Comparison of ENCODE assay signal across 10 cellular contexts in the genomic region with DNA sequence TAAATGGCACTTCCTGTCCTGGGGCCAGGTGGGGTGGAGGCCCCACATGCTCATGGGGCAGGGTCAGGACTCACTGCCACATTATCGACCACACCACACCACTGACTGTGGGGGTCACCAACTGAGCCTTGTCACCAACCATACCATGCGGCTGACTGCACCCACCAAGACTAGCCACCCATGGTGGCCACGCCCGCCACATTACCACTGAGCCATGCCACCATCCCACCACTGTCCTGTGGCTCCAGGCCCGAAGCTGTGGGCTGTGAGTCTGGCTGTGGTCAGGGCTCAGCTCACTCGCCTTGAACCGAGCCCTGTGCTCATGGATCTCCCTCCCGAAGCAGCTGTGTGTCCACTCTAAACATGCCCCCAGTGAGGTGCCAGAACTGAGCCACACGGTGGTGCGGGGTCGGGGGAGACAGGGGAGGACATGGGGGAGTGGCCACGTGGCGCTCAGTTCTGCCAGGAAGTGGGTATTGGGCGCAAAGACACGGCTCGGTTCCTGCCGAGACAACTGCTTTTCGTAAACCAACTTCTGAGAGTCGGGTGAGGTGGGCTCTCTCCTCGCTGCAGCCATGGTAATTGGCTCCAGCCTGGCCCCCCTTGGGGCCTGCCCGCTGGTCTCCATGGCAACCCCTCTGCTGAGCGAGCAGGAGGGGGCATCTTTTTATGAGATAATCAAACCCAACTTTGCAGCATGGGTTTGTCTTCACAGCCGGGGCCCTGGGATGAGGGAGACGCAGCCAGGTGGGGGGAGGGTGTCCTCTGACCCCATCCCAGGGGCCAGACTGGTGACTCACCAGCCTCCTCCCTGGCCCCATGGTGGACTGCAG. TPM values are rescaled to one million over a fixed set of nuclear protein-coding genes. Genes with fewer than 3 reads are reported as not detected.
DNase-seq lines count a peak whose midpoint lies in the region; ATAC-seq and TF ChIP-seq lines count a peak whose summit lies in the region.
"Had no signal": no experiment of that assay in that cellular context is flagged by ENCODE, and none has a peak within 500 bp of the region (broad histone marks: within the 10 kb centered on the region; RNA-seq: fewer than 3 reads in every experiment).

No MANE protein-coding gene starts in this region.

- no peaks in the 10 kb centered on the region for H3K36me3 ChIP-seq in DND-41 (ENCODE audit: insufficient read depth, low read length)
- H3K36me3 ChIP-seq in OCI-LY7 (ENCODE audit: insufficient read depth, low read length) = no peaks in the 10 kb centered on the region
- H3K36me3 ChIP-seq in naive thymus-derived CD4-positive, alpha-beta T cell (ENCODE audit: control insufficient read depth in 2 of 3, insufficient read depth in 3 of 3, low read length in 3 of 3) = no peaks in the 10 kb centered on the region

- peak; percentile 59 for ATAC-seq in DND-41 (ENCODE audit: insufficient read depth, low read depth)
- peak; percentile 46 for ATAC-seq in activated T-helper 17 cell treated with anti-CD3 and anti-CD28 coated beads, Interleukin-2, amount 50 U/mL, for 72 hours (replicated peaks)
- peak; percentile 70 for ATAC-seq in naive thymus-derived CD4-positive, alpha-beta T cell

- no peaks in the 10 kb centered on the region for H4K20me1 ChIP-seq in DND-41 (ENCODE audit: insufficient read depth, low read length)
- no peaks in the 10 kb centered on the region for H4K20me1 ChIP-seq in OCI-LY7 (ENCODE audit: insufficient read depth, low read length)

- H3K27me3 Mint-ChIP-seq in activated T-helper 17 cell treated with anti-CD3 and anti-CD28 coated beads, Interleukin-2, amount 50 U/mL, for 72 hours = no peaks in the 10 kb centered on the region
- no peaks in the 10 kb centered on the region for H3K27me3 Mint-ChIP-seq in naive thymus-derived CD4-positive, alpha-beta T cell

- no TSS peak for BruUV-seq in OCI-LY7 (replicated peaks; lab: Mats Ljungman, UMichigan)

- no peaks in the 10 kb centered on the region for H3K27me3 ChIP-seq in DND-41 (ENCODE audit: insufficient read depth, low read length, poor library complexity)
- H3K27me3 ChIP-seq in naive thymus-derived CD4-positive, alpha-beta T cell (ENCODE audit: control insufficient read depth in 2 of 2, insufficient read depth in 2 of 2, low read length in 2 of 2) = no peaks in the 10 kb centered on the region

- CTCF ChIA-PET in OCI-LY7 (lab: Charles Lee; ENCODE audit: unreplicated experiment) = no interaction called here
- CTCF ChIA-PET in naive thymus-derived CD4-positive, alpha-beta T cell (lab: Charles Lee) = interaction anchor here (1.2 kb wide), 1 partner anchor 88 kb away, joined by 4 read pairs; no protein-coding TSS in a partner anchor

- TF ChIP-seq CTCF in DND-41 (IDR thresholded peaks at IDR 0.05; ENCODE audit: borderline replicate concordance, extremely low read depth, low read length, poor library complexity, severe bottlenecking) (no peak), OCI-LY7 (conservative IDR thresholded peaks at IDR 0.05; ENCODE audit: low read length) (no peak)

- no peaks in the 10 kb centered on the region for H3K9me3 Mint-ChIP-seq in activated T-helper 17 cell treated with anti-CD3 and anti-CD28 coated beads, Interleukin-2, amount 50 U/mL, for 72 hours
- H3K9me3 Mint-ChIP-seq in naive thymus-derived CD4-positive, alpha-beta T cell = no peaks in the 10 kb centered on the region

- peak overlapping the region; percentile 10; the same call in 1 of the 2 replicates for H3K9ac ChIP-seq in DND-41 (ENCODE audit: low read depth, low read length)

- H2AFZ ChIP-seq in DND-41 (ENCODE audit: low read depth, low read length) = peak overlapping the region; percentile 66; the same call in 1 of the 2 replicates
- H2AFZ ChIP-seq in OCI-LY7 (ENCODE audit: low read length) = peak overlapping the region; percentile 48; the same call in 1 of the 2 replicates

- DNase-seq in DND-41 (peak; percentile 82), OCI-LY7 (ENCODE audit: low spot score) (peak; percentile 30), NCI-H1694 (lab: John Stamatoyannopoulos, UW) (no peak), DMS53 treated with DMSO at 0.1 percent for 48 hours (lab: John Stamatoyannopoulos, UW; ENCODE audit: unreplicated experiment) (no peak), cerebellar nuclear complex (lab: John Stamatoyannopoulos, UW) (no peak), HT-29 (ENCODE audit: low spot score) (no peak)
- DNase-seq in naive thymus-derived CD4-positive, alpha-beta T cell = peak in 7 of 9 donors; percentile 52 to 65 (median 59)
- DNase-seq: EL, NCI-H510A had no signal

- no peaks in the 10 kb centered on the region for H3K9me2 ChIP-seq in OCI-LY7 (ENCODE audit: insufficient read depth, low read length)

- intact Hi-C loops in OCI-LY7 (cut with micrococcal nuclease; ENCODE audit: unreplicated experiment) = no loop called here
- intact Hi-C loops in naive thymus-derived CD4-positive, alpha-beta T cell (cut with micrococcal nuclease) = no loop called here

- H3K4me1 Mint-ChIP-seq in activated T-helper 17 cell treated with anti-CD3 and anti-CD28 coated beads, Interleukin-2, amount 50 U/mL, for 72 hours = peaks cover 23% of the 10 kb centered on the region
- H3K4me1 Mint-ChIP-seq in naive thymus-derived CD4-positive, alpha-beta T cell = peaks cover 29 to 52% (median 35%) of the 10 kb centered on the region in 7 donors

- peaks cover 51% of the 10 kb centered on the region for H3K4me1 ChIP-seq in DND-41 (ENCODE audit: insufficient read depth, low read length)
- H3K4me1 ChIP-seq in OCI-LY7 (ENCODE audit: insufficient read depth, low read length, poor library complexity, severe bottlenecking) = peaks cover 23% of the 10 kb centered on the region
- H3K4me1 ChIP-seq in naive thymus-derived CD4-positive, alpha-beta T cell (ENCODE audit: control insufficient read depth in 2 of 2, insufficient read depth in 2 of 2, low read length in 2 of 2) = peaks cover 48 to 61% of the 10 kb centered on the region in 2 donors

- H3K36me3 Mint-ChIP-seq in activated T-helper 17 cell treated with anti-CD3 and anti-CD28 coated beads, Interleukin-2, amount 50 U/mL, for 72 hours (ENCODE audit: low read depth) = no peaks in the 10 kb centered on the region
- H3K36me3 Mint-ChIP-seq in naive thymus-derived CD4-positive, alpha-beta T cell = no peaks in the 10 kb centered on the region

- H3K79me2 ChIP-seq in DND-41 (ENCODE audit: insufficient read depth, low read length) = no peaks in the 10 kb centered on the region
- H3K79me2 ChIP-seq in OCI-LY7 (ENCODE audit: insufficient read depth, low read depth, low read length) = no peaks in the 10 kb centered on the region

- H3K27ac ChIP-seq in DND-41 (ENCODE audit: low read length) = peak overlapping the region; percentile 64
- no peak overlapping the region for H3K27ac ChIP-seq in OCI-LY7 (ENCODE audit: low read depth, low read length, poor library complexity, severe bottlenecking)
- H3K27ac ChIP-seq in naive thymus-derived CD4-positive, alpha-beta T cell (ENCODE audit: low read depth, low read length) = peak overlapping the region; percentile 78

- POLR2A ChIA-PET in OCI-LY7 (lab: Charles Lee) = no interaction called here
- POLR2A ChIA-PET in naive thymus-derived CD4-positive, alpha-beta T cell (lab: Charles Lee) = interaction anchor here (0.7 to 4.0 kb wide), 4 partner anchors 13 to 114 kb away, joined by 3 to 30 read pairs (median 4); a partner anchor contains a TSS

- H3K4me3 Mint-ChIP-seq in activated T-helper 17 cell treated with anti-CD3 and anti-CD28 coated beads, Interleukin-2, amount 50 U/mL, for 72 hours = peak overlapping the region; percentile 73
- H3K4me3 Mint-ChIP-seq in naive thymus-derived CD4-positive, alpha-beta T cell = peak overlapping the region; percentile 44 to 88 (median 77)

- peak overlapping the region; percentile 88 for H3K27ac Mint-ChIP-seq in activated T-helper 17 cell treated with anti-CD3 and anti-CD28 coated beads, Interleukin-2, amount 50 U/mL, for 72 hours
- peak overlapping the region; percentile 85 to 98 (median 95) for H3K27ac Mint-ChIP-seq in naive thymus-derived CD4-positive, alpha-beta T cell

- no peak overlapping the region for H3K4me3 ChIP-seq in DND-41 (ENCODE audit: low read depth in 1 of 2, low read length in 2 of 2)
- H3K4me3 ChIP-seq in OCI-LY7 (ENCODE audit: low read depth, low read length, poor library complexity, severe bottlenecking) = no peak overlapping the region
- H3K4me3 ChIP-seq in naive thymus-derived CD4-positive, alpha-beta T cell (ENCODE audit: low read length) = peak overlapping the region; percentile 30

- H3K4me2 ChIP-seq in DND-41 (ENCODE audit: insufficient read depth, low read length) (peak overlapping the region; percentile 8; the same call in 1 of the 2 replicates), OCI-LY7 (ENCODE audit: low read length) (0 out of 2 replicates have a peak overlapping the region, but pooled peaks have one; percentile 14)

- H3K9me3 ChIP-seq in DND-41 (ENCODE audit: insufficient read depth, low read length, severe bottlenecking) = no peaks in the 10 kb centered on the region
- no peaks in the 10 kb centered on the region for H3K9me3 ChIP-seq in OCI-LY7 (ENCODE audit: low read length)
- H3K9me3 ChIP-seq in naive thymus-derived CD4-positive, alpha-beta T cell (ENCODE audit: control insufficient read depth in 2 of 3, low read length in 3 of 3) = no peaks in the 10 kb centered on the region

RNA-seq across cellular contexts. Expression of a gene that starts 23.2 kb away (rescaled TPM):
- not detected in 2 replicates for total RNA-seq in OCI-LY7 (2014; rRNA removed; shearing (Covaris generic))
- total RNA-seq in OCI-LY7 (2022) = not detected in 2 replicates
- 1 to 10 TPM; 1.4 to 2.6 TPM for total RNA-seq in activated T-helper 17 cell treated with anti-CD3 and anti-CD28 coated beads, Interleukin-2, amount 50 U/mL, for 72 hours
- total RNA-seq in naive thymus-derived CD4-positive, alpha-beta T cell = 1 to 10 TPM in 4 of 5 experiments, under 1 TPM in 1; 0.98 to 2.7 (median 1.8) TPM
- polyA plus RNA-seq in naive thymus-derived CD4-positive, alpha-beta T cell = 1 to 10 TPM; 2.2 to 2.9 TPM
- total RNA-seq in HT-29 (2014; rRNA removed; shearing (Covaris generic)) = 41.7 and 45.7 TPM in 2 replicates

Comparison
In these comparisons a context has a peak if more than half of its experiments do, and no peak if none do; other contexts are left out.
1. DNase-seq: peak in DND-41 (single experiment), OCI-LY7 (single experiment) and naive thymus-derived CD4-positive, alpha-beta T cell (7 of 9); none in NCI-H1694 (single experiment), DMS53 treated with DMSO at 0.1 percent for 48 hours (single experiment), cerebellar nuclear complex (0 of 2) and HT-29 (single experiment).
2. RNA of a gene that starts 23.2 kb away (total RNA-seq): 41.7 to 45.7 TPM in HT-29; 1.4 to 2.6 TPM in activated T-helper 17 cell treated with anti-CD3 and anti-CD28 coated beads, Interleukin-2, amount 50 U/mL, for 72 hours, 0.98 to 2.7 TPM in naive thymus-derived CD4-positive, alpha-beta T cell and not detected in OCI-LY7; every median in the first group is over 10 times any median in the second.
3. Peak in every context shown above with its lines, with median percentiles within 50 percentile points of each other: ATAC-seq.